Comparison of ENCODE assay signal across 11 cellular contexts in the genomic region with DNA sequence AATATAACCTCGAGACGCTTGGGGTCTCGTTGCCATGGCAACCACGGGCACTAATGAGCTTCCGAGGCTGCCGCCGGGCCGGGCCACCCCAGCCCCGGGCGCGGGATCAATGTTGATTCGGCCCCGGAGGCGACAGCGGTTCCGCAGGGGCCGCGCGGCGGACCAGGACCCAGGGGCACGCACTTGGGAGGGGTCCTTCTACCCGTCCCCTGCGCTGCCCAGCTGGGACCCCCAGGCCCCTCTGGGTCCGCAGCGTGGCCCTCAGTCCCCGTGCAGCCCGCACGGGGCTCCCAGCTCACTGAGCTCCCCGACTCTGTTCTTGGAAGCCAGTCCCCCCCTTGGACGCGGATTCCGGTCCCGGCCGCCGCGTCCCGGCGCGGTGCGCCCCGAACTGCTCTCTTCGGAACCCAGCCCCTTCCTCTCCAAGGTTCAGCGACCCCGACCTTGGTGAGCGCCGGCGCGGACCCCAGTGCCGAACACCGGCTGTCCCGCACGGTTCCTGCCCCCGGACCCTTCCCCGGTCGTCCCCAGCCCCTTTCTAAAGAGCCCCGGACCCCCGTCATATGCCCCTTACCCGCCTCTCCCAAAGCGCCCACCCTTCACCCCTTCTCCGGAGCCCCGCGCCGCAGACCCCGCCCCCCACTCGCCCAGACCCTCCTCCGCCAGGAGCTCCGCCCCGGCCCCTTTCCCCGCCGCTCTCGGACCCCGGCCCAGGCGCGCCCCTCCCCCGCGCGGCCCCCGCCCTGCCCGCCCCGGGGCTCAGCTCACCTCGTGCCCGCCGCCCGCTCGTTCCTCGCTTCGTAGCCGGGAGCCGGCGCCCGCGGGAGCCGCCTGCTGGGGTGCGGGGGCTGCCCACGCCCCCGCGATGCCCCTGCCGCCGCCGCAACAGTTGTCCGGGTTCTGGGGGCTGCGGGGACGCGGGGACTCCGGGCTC. TPM values are rescaled to one million over a fixed set of nuclear protein-coding genes. Genes with fewer than 3 reads are reported as not detected.
DNase-seq lines count a peak whose midpoint lies in the region; FAIRE-seq and TF ChIP-seq lines count a peak whose summit lies in the region.
"Had no signal": no experiment of that assay in that cellular context is flagged by ENCODE, and none has a peak within 500 bp of the region (broad histone marks: within the 10 kb centered on the region; RNA-seq: fewer than 3 reads in every experiment).

No MANE protein-coding gene starts in this region.

- H3K27ac ChIP-seq in SJSA1 = no peak overlapping the region
- no peak overlapping the region for H3K27ac ChIP-seq in hepatocyte
- H3K27ac ChIP-seq in sigmoid colon = peak overlapping the region in 3 of 4 donors; percentile 60 to 68 (median 65)
- H3K27ac ChIP-seq: gastrocnemius medialis had no signal

- peak overlapping the region; percentile 32 for H3K4me3 ChIP-seq in SJSA1
- peak overlapping the region; percentile 29 for H3K4me3 ChIP-seq in hepatocyte
- peak overlapping the region; percentile 52 to 70 (median 61) for H3K4me3 ChIP-seq in sigmoid colon

- H3K9me3 ChIP-seq in SJSA1 (replicated peaks) (no peaks in the 10 kb centered on the region; the same call in 1 of the 2 replicates), hepatocyte (ENCODE audit: low read depth) (no peaks in the 10 kb centered on the region), sigmoid colon (no peaks in the 10 kb centered on the region)
- H3K9me3 ChIP-seq: gastrocnemius medialis had no signal

- H3K27me3 ChIP-seq in SJSA1 (replicated peaks) = peaks cover 20% of the 10 kb centered on the region
- H3K27me3 ChIP-seq in hepatocyte = peaks cover 51% of the 10 kb centered on the region
- peaks cover 0 to 4% (median 3%) of the 10 kb centered on the region in 3 donors for H3K27me3 ChIP-seq in sigmoid colon

- peak in 1 of 4 donors; percentile 8 for TF ChIP-seq EP300 in sigmoid colon (IDR thresholded peaks at IDR 0.05)

- no peaks in the 10 kb centered on the region for H3K79me2 ChIP-seq in hepatocyte

- H3K9me2 ChIP-seq in hepatocyte (replicated peaks; ENCODE audit: insufficient read depth) = no peaks in the 10 kb centered on the region

- intact Hi-C loops in sigmoid colon (cut with DNase I) = loop anchor here (2.0 to 10.0 kb wide), 3 partner anchors 18 to 244 kb away; a partner anchor contains a TSS

- TF ChIP-seq CTCF in hepatocyte (IDR thresholded peaks at IDR 0.05; ENCODE audit: poor library complexity) (no peak), sigmoid colon (IDR thresholded peaks at IDR 0.05) (no peak)

- no peaks in the 10 kb centered on the region for H4K20me1 ChIP-seq in hepatocyte (ENCODE audit: insufficient read depth, poor library complexity, severe bottlenecking)

- DNase-seq in GM19239 (ENCODE audit: insufficient read length, low spot score) (peak; percentile 28), SJSA1 (ENCODE audit: low read depth in 1 of 2, low spot score in 2 of 2) (no peak), hepatocyte (ENCODE audit: low spot score) (no peak), sigmoid colon (peak; percentile 66), NK-92 (lab: John Stamatoyannopoulos, UW; ENCODE audit: unreplicated experiment) (no peak), GM12892 (ENCODE audit: insufficient read length) (no peak), NCI-H2107 (lab: John Stamatoyannopoulos, UW) (no peak), epidermal melanocyte (ENCODE audit: insufficient read length, low spot score) (no peak)
- DNase-seq: amniotic stem cell, gastrocnemius medialis had no signal

- no peaks in the 10 kb centered on the region for H3K36me3 ChIP-seq in SJSA1
- H3K36me3 ChIP-seq in hepatocyte (replicated peaks; ENCODE audit: insufficient read depth, low read depth) = no peaks in the 10 kb centered on the region
- H3K36me3 ChIP-seq in sigmoid colon = no peaks in the 10 kb centered on the region
- H3K36me3 ChIP-seq: gastrocnemius medialis had no signal

- TF ChIP-seq POLR2A in sigmoid colon (IDR thresholded peaks at IDR 0.05) (no peak), GM12892 (IDR thresholded peaks at IDR 0.05; ENCODE audit: low read depth, low read length) (no peak)

- no peak overlapping the region for H2AFZ ChIP-seq in hepatocyte

- 5% methylated on average over 49 of the region's 105 CpGs for WGBS in hepatocyte (ENCODE audit: low lambda C conversion rate, missing lambda C conversion rate)
- 4 to 11% methylated on average over 105 of the region's 105 CpGs for WGBS in sigmoid colon, 2 donors

- no peak for FAIRE-seq in GM19239 (lab: Jason Lieb, UNC)
- no peak for FAIRE-seq in GM12892 (lab: Jason Lieb, UNC)

- peak overlapping the region; percentile 82 for H3K4me2 ChIP-seq in hepatocyte

- peaks cover 9% of the 10 kb centered on the region for H3K4me1 ChIP-seq in SJSA1 (replicated peaks)
- no peaks in the 10 kb centered on the region for H3K4me1 ChIP-seq in hepatocyte (ENCODE audit: insufficient read depth)
- peaks cover 0 to 41% (median 30%) of the 10 kb centered on the region in 4 donors for H3K4me1 ChIP-seq in sigmoid colon

RNA-seq across cellular contexts. Expression of a gene that starts 18.2 kb away (rescaled TPM):
- total RNA-seq in SJSA1 (2014; rRNA removed; shearing (Covaris generic)) = 1.5 and 2.4 TPM in 2 replicates
- 1.8 and 2.4 TPM in 2 replicates for total RNA-seq in hepatocyte
- 0.36 and 0.66 TPM in 2 replicates for polyA plus RNA-seq in hepatocyte
- total RNA-seq in sigmoid colon = 10 to 100 TPM; 20.7 to 32.4 (median 24.1) TPM
- 1 to 10 TPM in 1 of 3 donors, under 1 TPM in 2; 0.23 to 1.3 (median 0.60) TPM for polyA plus RNA-seq in sigmoid colon
- polyA plus RNA-seq in GM12892 (2012; ENCODE audit: missing spikeins) = not detected
- total RNA-seq: HT-29 had no signal

Comparison
In these comparisons a context has a peak if more than half of its experiments do, and no peak if none do; other contexts are left out.
1. DNase-seq: peak in GM19239 (single experiment) and sigmoid colon (single experiment); none in SJSA1 (0 of 2), hepatocyte (single experiment), NK-92 (single experiment), GM12892 (single experiment), NCI-H2107 (single experiment) and epidermal melanocyte (single experiment).
2. H3K27ac ChIP-seq: peak in sigmoid colon (3 of 4); none in SJSA1 (single experiment) and hepatocyte (single experiment).
3. Peak in every context shown above with its lines, with median percentiles within 50 percentile points of each other: H3K4me3 ChIP-seq.